15 cellular contexts compared by ENCODE assay signal in genomic region chr12:126708492-126708896, GRCh38.
DNase-seq lines count a peak whose midpoint lies in the region; ATAC-seq and TF ChIP-seq lines count a peak whose summit lies in the region.
"Had no signal": no experiment of that assay in that cellular context is flagged by ENCODE, and none has a peak within 500 bp of the region (broad histone marks: within the 10 kb centered on the region; RNA-seq: fewer than 3 reads in every experiment).

No MANE protein-coding gene starts in this region.

- intact Hi-C loops in activated CD4-positive, alpha-beta T cell treated with anti-CD3 and anti-CD28 coated beads for 36 hours (cut with DNase I, micrococcal nuclease), result loop anchor here (1.0 to 5.0 kb wide), 2 partner anchors 54 to 64 kb away; no protein-coding TSS in a partner anchor
- intact Hi-C loops in activated CD4-positive, alpha-beta T cell treated with anti-CD3 and anti-CD28 coated beads, Interleukin-2, amount 10 ng/mL, durations not matched to agents 24 days and 14 days (cut with micrococcal nuclease), result no loop called here

- H3K4me1 Mint-ChIP-seq in activated CD4-positive, alpha-beta T cell treated with anti-CD3 and anti-CD28 coated beads for 36 hours, result peaks cover 9% of the 10 kb centered on the region
- no peaks in the 10 kb centered on the region for H3K4me1 Mint-ChIP-seq in activated CD4-positive, alpha-beta T cell treated with anti-CD3 and anti-CD28 coated beads, Interleukin-2, amount 10 ng/mL, durations not matched to agents 24 days and 14 days
- H3K4me1 Mint-ChIP-seq: naive thymus-derived CD8-positive, alpha-beta T cell had no signal

- no peak overlapping the region for H3K4me3 Mint-ChIP-seq in activated CD4-positive, alpha-beta T cell treated with anti-CD3 and anti-CD28 coated beads for 36 hours
- no peak overlapping the region for H3K4me3 Mint-ChIP-seq in activated CD4-positive, alpha-beta T cell treated with anti-CD3 and anti-CD28 coated beads, Interleukin-2, amount 10 ng/mL, durations not matched to agents 24 days and 14 days
- H3K4me3 Mint-ChIP-seq: naive thymus-derived CD8-positive, alpha-beta T cell; type B pancreatic cell had no signal

- peak; percentile 95 for ATAC-seq in activated CD4-positive, alpha-beta T cell treated with anti-CD3 and anti-CD28 coated beads for 36 hours
- peak; percentile 96 for ATAC-seq in SK-N-SH treated with all-trans-retinoic acid at 6 μM for 48 hours
- ATAC-seq in HG03097 (IDR thresholded peaks at IDR 0.05; ENCODE audit: low FRiP score, unreplicated experiment), result no peak
- ATAC-seq: left cardiac atrium; naive thymus-derived CD8-positive, alpha-beta T cell had no signal

- POLR2A ChIA-PET in activated CD4-positive, alpha-beta T cell treated with anti-CD3 and anti-CD28 coated beads for 36 hours (lab: Charles Lee), result interaction anchor here (0.6 kb wide), 2 partner anchors 61 to 625 kb away, joined by 3 read pairs; no protein-coding TSS in a partner anchor

- CTCF ChIA-PET in activated CD4-positive, alpha-beta T cell treated with anti-CD3 and anti-CD28 coated beads for 36 hours (lab: Charles Lee), result interaction anchor here (0.7 kb wide), 1 partner anchor 123 kb away, joined by 3 read pairs; no protein-coding TSS in a partner anchor

- H3K27ac Mint-ChIP-seq in activated CD4-positive, alpha-beta T cell treated with anti-CD3 and anti-CD28 coated beads for 36 hours, result no peak overlapping the region
- H3K27ac Mint-ChIP-seq in activated CD4-positive, alpha-beta T cell treated with anti-CD3 and anti-CD28 coated beads, Interleukin-2, amount 10 ng/mL, durations not matched to agents 24 days and 14 days, result no peak overlapping the region
- H3K27ac Mint-ChIP-seq: naive thymus-derived CD8-positive, alpha-beta T cell; type B pancreatic cell had no signal

- H3K36me3 Mint-ChIP-seq in activated CD4-positive, alpha-beta T cell treated with anti-CD3 and anti-CD28 coated beads for 36 hours (ENCODE audit: low read depth), result no peaks in the 10 kb centered on the region
- no peaks in the 10 kb centered on the region for H3K36me3 Mint-ChIP-seq in activated CD4-positive, alpha-beta T cell treated with anti-CD3 and anti-CD28 coated beads, Interleukin-2, amount 10 ng/mL, durations not matched to agents 24 days and 14 days (ENCODE audit: low read depth)
- H3K36me3 Mint-ChIP-seq: naive thymus-derived CD8-positive, alpha-beta T cell; type B pancreatic cell had no signal

- peak; percentile 44 for DNase-seq in activated CD4-positive, alpha-beta T cell treated with anti-CD3 and anti-CD28 coated beads for 36 hours
- DNase-seq in activated CD4-positive, alpha-beta T cell treated with anti-CD3 and anti-CD28 coated beads, Interleukin-2, amount 10 ng/mL, durations not matched to agents 24 days and 14 days, result no peak
- DNase-seq in Daoy (ENCODE audit: low read depth), result peak; percentile 32
- DNase-seq in glomerular visceral epithelial cell (ENCODE audit: extremely low spot score), result peak; percentile 9
- no peak for DNase-seq in mesenteric fat pad (ENCODE audit: low spot score)
- no peak for DNase-seq in SKM-1 treated with dmso at 0.1 percent for 144 hours (lab: John Stamatoyannopoulos, UW; ENCODE audit: unreplicated experiment)
- DNase-seq: anterior cingulate cortex; head of caudate nucleus; left cardiac atrium; naive thymus-derived CD8-positive, alpha-beta T cell; NCI-H1105 treated with DMSO at 0.1 percent for 48 hours; NCI-H510A had no signal

- H3K9me3 Mint-ChIP-seq in activated CD4-positive, alpha-beta T cell treated with anti-CD3 and anti-CD28 coated beads for 36 hours (ENCODE audit: low read depth), result no peaks in the 10 kb centered on the region
- H3K9me3 Mint-ChIP-seq in activated CD4-positive, alpha-beta T cell treated with anti-CD3 and anti-CD28 coated beads, Interleukin-2, amount 10 ng/mL, durations not matched to agents 24 days and 14 days, result peaks cover 4% of the 10 kb centered on the region
- H3K9me3 Mint-ChIP-seq: naive thymus-derived CD8-positive, alpha-beta T cell; type B pancreatic cell had no signal

- peaks cover 4% of the 10 kb centered on the region for H3K27me3 Mint-ChIP-seq in activated CD4-positive, alpha-beta T cell treated with anti-CD3 and anti-CD28 coated beads for 36 hours
- no peaks in the 10 kb centered on the region for H3K27me3 Mint-ChIP-seq in activated CD4-positive, alpha-beta T cell treated with anti-CD3 and anti-CD28 coated beads, Interleukin-2, amount 10 ng/mL, durations not matched to agents 24 days and 14 days
- H3K27me3 Mint-ChIP-seq: naive thymus-derived CD8-positive, alpha-beta T cell had no signal

TF ChIP-seq in SK-N-SH treated with all-trans-retinoic acid at 6 μM for 48 hours, 23 proteins besides CTCF, POLR2A, EP300 and RAD21:
- no peak for TF ChIP-seq ARNTL (CRISPR knock-in tag; IDR thresholded peaks at IDR 0.05; ENCODE audit: borderline replicate concordance, low read depth)
- no peak for TF ChIP-seq ZFP30 (CRISPR knock-in tag; IDR thresholded peaks at IDR 0.05)
- TF ChIP-seq ZC3H10 (CRISPR knock-in tag; IDR thresholded peaks at IDR 0.05), result no peak
- TF ChIP-seq ESRRG (CRISPR knock-in tag; IDR thresholded peaks at IDR 0.05), result no peak
- TF ChIP-seq CREB5 (CRISPR knock-in tag; IDR thresholded peaks at IDR 0.05; ENCODE audit: low read depth), result no peak
- no peak for TF ChIP-seq TCF4 (CRISPR knock-in tag; IDR thresholded peaks at IDR 0.05; ENCODE audit: borderline replicate concordance)
- no peak for TF ChIP-seq SNAI2 (CRISPR knock-in tag; IDR thresholded peaks at IDR 0.05)
- TF ChIP-seq ZNF8 (CRISPR knock-in tag; IDR thresholded peaks at IDR 0.05), result no peak
- no peak for TF ChIP-seq TOX (CRISPR knock-in tag; IDR thresholded peaks at IDR 0.05; ENCODE audit: borderline replicate concordance)
- TF ChIP-seq CSRNP3 (CRISPR knock-in tag; IDR thresholded peaks at IDR 0.05), result no peak
- TF ChIP-seq BACH2 (CRISPR knock-in tag; IDR thresholded peaks at IDR 0.05; ENCODE audit: borderline replicate concordance), result no peak

Comparison
In these comparisons a context has a peak if more than half of its experiments do, and no peak if none do; other contexts are left out.
1. DNase-seq: peak in activated CD4-positive, alpha-beta T cell treated with anti-CD3 and anti-CD28 coated beads for 36 hours (single experiment), Daoy (single experiment) and glomerular visceral epithelial cell (single experiment); none in activated CD4-positive, alpha-beta T cell treated with anti-CD3 and anti-CD28 coated beads, Interleukin-2, amount 10 ng/mL, durations not matched to agents 24 days and 14 days (single experiment), mesenteric fat pad (single experiment) and SKM-1 treated with dmso at 0.1 percent for 144 hours (single experiment).